In genomic region chr14:50875359-50876090, GRCh38 we compare ENCODE assay signal across 1 cellular context.
TF ChIP-seq lines count a peak whose summit lies in the region.

No MANE protein-coding gene starts in this region.

TF ChIP-seq in HepG2, 621 proteins besides CTCF, POLR2A, EP300 and RAD21 (continued from another document and continues in another):
- no peak for TF ChIP-seq LRRFIP1 (CRISPR knock-in tag; conservative IDR thresholded peaks at IDR 0.05)
- no peak for TF ChIP-seq ZNF776 (CRISPR knock-in tag; IDR thresholded peaks at IDR 0.05)
- TF ChIP-seq ZNF12 (CRISPR knock-in tag; IDR thresholded peaks at IDR 0.05) = no peak
- TF ChIP-seq ZNF614 (CRISPR knock-in tag; IDR thresholded peaks at IDR 0.05; ENCODE audit: borderline replicate concordance) = peak; percentile 20; the same call in 1 of the 2 replicates
- TF ChIP-seq MATR3 (CRISPR knock-in tag; IDR thresholded peaks at IDR 0.05) = no peak
- TF ChIP-seq REST (IDR thresholded peaks at IDR 0.05; ENCODE audit: borderline replicate concordance in 1 of 2, low read depth in 1 of 2, low read length in 2 of 2) = 0 out of 4 replicates have a peak, but pooled peaks of 1 of the 2 experiments have one; percentile 32
- peak; percentile 18 for TF ChIP-seq SKI (IDR thresholded peaks at IDR 0.05; ENCODE audit: partially characterized antibody)
- TF ChIP-seq ZBTB1 (CRISPR knock-in tag; IDR thresholded peaks at IDR 0.05; ENCODE audit: borderline replicate concordance) = no peak
- peak; percentile 53; the same call in 1 of the 2 replicates for TF ChIP-seq ZNF350 (CRISPR knock-in tag; IDR thresholded peaks at IDR 0.05; ENCODE audit: borderline replicate concordance, low read depth)
- TF ChIP-seq ZNF644 (CRISPR knock-in tag; IDR thresholded peaks at IDR 0.05; ENCODE audit: low read depth) = peak; percentile 79
- no peak for TF ChIP-seq FOXA1 (IDR thresholded peaks at IDR 0.05)
- TF ChIP-seq FOXA1 (CRISPR knock-in tag; IDR thresholded peaks at IDR 0.05) = peak; percentile 54; the same call in 1 of the 2 replicates
- no peak for TF ChIP-seq ZNF274 (CRISPR knock-in tag; IDR thresholded peaks at IDR 0.05)
- no peak for TF ChIP-seq HNRNPK (IDR thresholded peaks at IDR 0.05; ENCODE audit: low read depth, low read length, poor library complexity, severe bottlenecking)
- TF ChIP-seq SNAPC5 (CRISPR knock-in tag; IDR thresholded peaks at IDR 0.05; ENCODE audit: borderline replicate concordance) = no peak
- no peak for TF ChIP-seq ZFY (CRISPR knock-in tag; IDR thresholded peaks at IDR 0.05)
- TF ChIP-seq ELF4 (CRISPR knock-in tag; IDR thresholded peaks at IDR 0.05; ENCODE audit: borderline replicate concordance) = no peak
- TF ChIP-seq BCL6 (CRISPR knock-in tag; IDR thresholded peaks at IDR 0.05) = peak; percentile 57
- no peak for TF ChIP-seq AKAP8 (CRISPR knock-in tag; IDR thresholded peaks at IDR 0.05)
- TF ChIP-seq ZNF180 (CRISPR knock-in tag; IDR thresholded peaks at IDR 0.05; ENCODE audit: borderline replicate concordance, low read depth) = no peak
- peak; percentile 97 for TF ChIP-seq HNF4G (IDR thresholded peaks at IDR 0.05; ENCODE audit: borderline replicate concordance, low read depth, low read length)
- peak; percentile 85 for TF ChIP-seq HNF4G (CRISPR knock-in tag; IDR thresholded peaks at IDR 0.05; ENCODE audit: borderline replicate concordance, low read depth)
- TF ChIP-seq KLF13 (CRISPR knock-in tag; IDR thresholded peaks at IDR 0.05) = no peak
- no peak for TF ChIP-seq TFDP1 (CRISPR knock-in tag; IDR thresholded peaks at IDR 0.05; ENCODE audit: borderline replicate concordance)
- TF ChIP-seq ARID4A (CRISPR knock-in tag; IDR thresholded peaks at IDR 0.05; ENCODE audit: borderline replicate concordance) = peak; percentile 22; the same call in 1 of the 2 replicates
- peak; percentile 29; the same call in 1 of the 2 replicates for TF ChIP-seq HOXA3 (CRISPR knock-in tag; IDR thresholded peaks at IDR 0.05)
- TF ChIP-seq MBNL3 (CRISPR knock-in tag; conservative IDR thresholded peaks at IDR 0.05) = no peak
- peak; percentile 51; the same call in 1 of the 2 replicates for TF ChIP-seq IKZF5 (CRISPR knock-in tag; IDR thresholded peaks at IDR 0.05)
- no peak for TF ChIP-seq ZNF652 (CRISPR knock-in tag; IDR thresholded peaks at IDR 0.05; ENCODE audit: borderline replicate concordance, low read depth)
- no peak for TF ChIP-seq GPBP1L1 (CRISPR knock-in tag; IDR thresholded peaks at IDR 0.05)
- no peak for TF ChIP-seq MTF2 (CRISPR knock-in tag; IDR thresholded peaks at IDR 0.05; ENCODE audit: borderline replicate concordance)
- TF ChIP-seq ZNF367 (CRISPR knock-in tag; IDR thresholded peaks at IDR 0.05; ENCODE audit: borderline replicate concordance) = no peak
- TF ChIP-seq SRF (IDR thresholded peaks at IDR 0.05; ENCODE audit: low read depth, low read length) = peak; percentile 82
- TF ChIP-seq NFIB (CRISPR knock-in tag; IDR thresholded peaks at IDR 0.05; ENCODE audit: borderline replicate concordance) = no peak
- no peak for TF ChIP-seq DZIP1 (CRISPR knock-in tag; IDR thresholded peaks at IDR 0.05)
- TF ChIP-seq SAP130 (CRISPR knock-in tag; IDR thresholded peaks at IDR 0.05; ENCODE audit: low read depth) = peak; percentile 66; the same call in 1 of the 2 replicates
- TF ChIP-seq REL (CRISPR knock-in tag; conservative IDR thresholded peaks at IDR 0.05) = no peak
- no peak for TF ChIP-seq NFATC3 (CRISPR knock-in tag; IDR thresholded peaks at IDR 0.05)
- 0 out of 2 replicates have a peak, but pooled peaks have one; percentile 39 for TF ChIP-seq ZMYM4 (CRISPR knock-in tag; IDR thresholded peaks at IDR 0.05)
- TF ChIP-seq FOXK2 (IDR thresholded peaks at IDR 0.05) = no peak
- no peak for TF ChIP-seq ZNF615 (CRISPR knock-in tag; IDR thresholded peaks at IDR 0.05; ENCODE audit: borderline replicate concordance)
- no peak for TF ChIP-seq ATF5 (CRISPR knock-in tag; IDR thresholded peaks at IDR 0.05; ENCODE audit: low read depth)
- peak; percentile 66; the same call in 1 of the 2 replicates for TF ChIP-seq ATF1 (CRISPR knock-in tag; IDR thresholded peaks at IDR 0.05)
- no peak for TF ChIP-seq ZSCAN25 (CRISPR knock-in tag; IDR thresholded peaks at IDR 0.05)
- TF ChIP-seq TFE3 (CRISPR knock-in tag; IDR thresholded peaks at IDR 0.05) = no peak
